ENCODE assay signal across 8 cellular contexts in the genomic region with DNA sequence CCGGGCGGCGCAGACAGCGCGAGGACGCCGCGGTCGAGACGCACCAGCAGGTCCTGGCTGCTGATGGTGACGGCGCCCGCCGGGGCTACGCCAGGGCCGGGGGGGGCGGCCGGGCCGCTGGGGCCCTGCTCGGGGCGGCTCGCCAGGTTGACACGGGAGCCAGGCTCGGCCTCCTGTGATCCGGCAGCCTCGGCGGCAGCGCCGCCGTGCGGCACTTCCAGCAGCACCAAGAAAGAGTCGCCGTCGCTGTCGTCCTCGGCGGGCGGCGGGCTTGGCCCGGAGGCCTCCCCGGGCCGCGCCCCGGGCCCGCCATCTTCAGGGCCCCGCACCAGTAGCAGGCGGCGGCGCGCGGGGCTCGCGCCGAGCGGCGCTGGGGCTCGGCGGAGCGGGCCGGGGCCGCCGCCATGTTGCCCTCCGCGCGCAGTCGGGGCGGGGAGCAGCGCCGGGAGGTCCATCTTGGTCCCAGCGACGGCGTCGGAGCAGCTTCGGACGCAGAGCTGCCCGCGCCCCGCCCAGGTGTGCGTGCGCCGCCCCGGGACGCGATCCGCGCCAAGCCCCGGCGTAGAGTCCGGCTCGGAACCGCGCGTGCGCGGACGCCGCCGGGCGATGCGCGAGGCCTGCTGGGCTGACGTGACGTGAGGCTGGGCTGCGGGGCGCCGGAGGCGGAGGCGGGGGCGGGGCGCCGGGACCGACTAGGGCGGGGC. TPM values are rescaled to one million over a fixed set of nuclear protein-coding genes. Genes with fewer than 3 reads are reported as not detected.
A peak's percentile ranks its signal among the peaks of the same experiment; 100 is the strongest.
DNase-seq lines count a peak whose midpoint lies in the region; TF ChIP-seq lines count a peak whose summit lies in the region.

A gene with protein sequence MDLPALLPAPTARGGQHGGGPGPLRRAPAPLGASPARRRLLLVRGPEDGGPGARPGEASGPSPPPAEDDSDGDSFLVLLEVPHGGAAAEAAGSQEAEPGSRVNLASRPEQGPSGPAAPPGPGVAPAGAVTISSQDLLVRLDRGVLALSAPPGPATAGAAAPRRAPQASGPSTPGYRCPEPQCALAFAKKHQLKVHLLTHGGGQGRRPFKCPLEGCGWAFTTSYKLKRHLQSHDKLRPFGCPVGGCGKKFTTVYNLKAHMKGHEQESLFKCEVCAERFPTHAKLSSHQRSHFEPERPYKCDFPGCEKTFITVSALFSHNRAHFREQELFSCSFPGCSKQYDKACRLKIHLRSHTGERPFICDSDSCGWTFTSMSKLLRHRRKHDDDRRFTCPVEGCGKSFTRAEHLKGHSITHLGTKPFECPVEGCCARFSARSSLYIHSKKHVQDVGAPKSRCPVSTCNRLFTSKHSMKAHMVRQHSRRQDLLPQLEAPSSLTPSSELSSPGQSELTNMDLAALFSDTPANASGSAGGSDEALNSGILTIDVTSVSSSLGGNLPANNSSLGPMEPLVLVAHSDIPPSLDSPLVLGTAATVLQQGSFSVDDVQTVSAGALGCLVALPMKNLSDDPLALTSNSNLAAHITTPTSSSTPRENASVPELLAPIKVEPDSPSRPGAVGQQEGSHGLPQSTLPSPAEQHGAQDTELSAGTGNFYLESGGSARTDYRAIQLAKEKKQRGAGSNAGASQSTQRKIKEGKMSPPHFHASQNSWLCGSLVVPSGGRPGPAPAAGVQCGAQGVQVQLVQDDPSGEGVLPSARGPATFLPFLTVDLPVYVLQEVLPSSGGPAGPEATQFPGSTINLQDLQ (minus strand): TSS at position 481 of the 704 bp plus-strand sequence. CDS start 26 bp downstream, at position 455.

- H3K36me3 ChIP-seq in HAP-1 (replicated peaks): peaks cover 12% of the 10 kb centered on the region
- peaks cover 29% of the 10 kb centered on the region for H3K36me3 ChIP-seq in MG63
- H3K36me3 ChIP-seq in neural progenitor cell: peaks cover 10% of the 10 kb centered on the region
- peaks cover 5 to 7% of the 10 kb centered on the region in 2 donors for H3K36me3 ChIP-seq in stomach smooth muscle (ENCODE audit: control insufficient read depth in 2 of 2, insufficient read depth in 2 of 2, low read length in 2 of 2)

- DNase-seq in GF-D8 (lab: John Stamatoyannopoulos, UW): peak; percentile 80
- DNase-seq in HAP-1 (ENCODE audit: low spot score in 2 of 2): peak; percentile 84 to 93
- DNase-seq in MG63: peak; percentile 95
- DNase-seq in SIG-M5 treated with dmso at 0.1 percent for 504 hours (lab: John Stamatoyannopoulos, UW; ENCODE audit: unreplicated experiment): peak; percentile 90
- peak; percentile 92 for DNase-seq in activated gamma-delta T cell treated with Interleukin-2 at 50 U/mL for 16 hours
- DNase-seq in fibroblast of villous mesenchyme (ENCODE audit: low read depth): peak; percentile 94
- DNase-seq in neural progenitor cell (ENCODE audit: low spot score): peak; percentile 97

- H3K27me3 ChIP-seq in HAP-1 (ENCODE audit: low read depth): no peaks in the 10 kb centered on the region
- H3K27me3 ChIP-seq in MG63: no peaks in the 10 kb centered on the region
- peaks cover 5% of the 10 kb centered on the region for H3K27me3 ChIP-seq in neural progenitor cell
- no peaks in the 10 kb centered on the region for H3K27me3 ChIP-seq in stomach smooth muscle (ENCODE audit: control insufficient read depth in 1 of 2, insufficient read depth in 2 of 2, low read length in 2 of 2)

- H3K27ac Mint-ChIP-seq in neural progenitor cell: no peak within 1 kb of the TSS

- H3K4me3 ChIP-seq in HAP-1 (peak within 1 kb of the TSS; percentile 65), MG63 (peak within 1 kb of the TSS; percentile 70), fibroblast of villous mesenchyme (ENCODE audit: low read depth, low read length) (peak within 1 kb of the TSS; percentile 76), neural progenitor cell (peak within 1 kb of the TSS; percentile 75), stomach smooth muscle (ENCODE audit: low read length in 2 of 2) (peak within 1 kb of the TSS; percentile 91 to 95)

- peaks cover 16% of the 10 kb centered on the region for H3K4me1 ChIP-seq in HAP-1
- peaks cover 22% of the 10 kb centered on the region for H3K4me1 ChIP-seq in neural progenitor cell
- H3K4me1 ChIP-seq in stomach smooth muscle (ENCODE audit: control insufficient read depth, insufficient read depth, low read length): peaks cover 44% of the 10 kb centered on the region

- peak within 1 kb of the TSS; percentile 95 for H3K4me3 Mint-ChIP-seq in neural progenitor cell

- H3K27me3 Mint-ChIP-seq in neural progenitor cell (ENCODE audit: insufficient read depth, low read depth): peaks cover 4% of the 10 kb centered on the region

- H3K27ac ChIP-seq in neural progenitor cell: peak within 1 kb of the TSS; percentile 83
- H3K27ac ChIP-seq in stomach smooth muscle (ENCODE audit: low read length): peak within 1 kb of the TSS; percentile 66

- H3K9ac ChIP-seq in neural progenitor cell (peak within 1 kb of the TSS; percentile 52), stomach smooth muscle (ENCODE audit: low read length in 2 of 2) (peak within 1 kb of the TSS; percentile 92 to 94)

- H3F3A ChIP-seq in neural progenitor cell (ENCODE audit: low read depth): peaks cover 10% of the 10 kb centered on the region

- peaks cover 45% of the 10 kb centered on the region for H3K79me2 ChIP-seq in neural progenitor cell (ENCODE audit: low read depth)

- peaks cover 29% of the 10 kb centered on the region for H3K4me1 Mint-ChIP-seq in neural progenitor cell

- H3K36me3 Mint-ChIP-seq in neural progenitor cell: peaks cover 7% of the 10 kb centered on the region

- peaks cover 42% of the 10 kb centered on the region for H4K20me1 ChIP-seq in neural progenitor cell (ENCODE audit: low read depth)

- H3K4me2 ChIP-seq in neural progenitor cell: peak within 1 kb of the TSS; percentile 95

- TF ChIP-seq CTCF in fibroblast of villous mesenchyme (IDR thresholded peaks at IDR 0.05; ENCODE audit: insufficient read depth, low read depth, low read length) (peak; percentile 33), neural progenitor cell (IDR thresholded peaks at IDR 0.05) (peak; percentile 56)

- no peaks in the 10 kb centered on the region for H3K9me3 Mint-ChIP-seq in neural progenitor cell

- in situ Hi-C loops in HAP-1 (cut with MboI; ENCODE audit: low sequenced_read_pairs): no loop called here

- H3K9me3 ChIP-seq in HAP-1 (no peaks in the 10 kb centered on the region), MG63 (no peaks in the 10 kb centered on the region), neural progenitor cell (ENCODE audit: low read depth) (no peaks in the 10 kb centered on the region), stomach smooth muscle (ENCODE audit: control insufficient read depth in 2 of 2, low read length in 2 of 2) (no peaks in the 10 kb centered on the region)

- peak within 1 kb of the TSS; percentile 86 for H2AFZ ChIP-seq in neural progenitor cell (replicated peaks)

RNA-seq across cellular contexts. Expression of the gene that starts here (rescaled TPM):
- total RNA-seq in MG63 (2014; rRNA removed; shearing (Covaris generic); ENCODE audit: low replicate concordance): 16.3 and 22.2 TPM in 2 replicates
- total RNA-seq in fibroblast of villous mesenchyme (17.7 TPM in 2 replicates), neural progenitor cell (ENCODE audit: low replicate concordance) (12.4 and 22.3 TPM in 2 replicates)

Comparison
In these comparisons a context has a peak if more than half of its experiments do, and no peak if none do; other contexts are left out.
1. Peak in every context shown above with its lines: DNase-seq, H3K4me3 ChIP-seq and H3K27ac ChIP-seq.